ENCODE assay signal across 1 cellular context in the genomic region with DNA sequence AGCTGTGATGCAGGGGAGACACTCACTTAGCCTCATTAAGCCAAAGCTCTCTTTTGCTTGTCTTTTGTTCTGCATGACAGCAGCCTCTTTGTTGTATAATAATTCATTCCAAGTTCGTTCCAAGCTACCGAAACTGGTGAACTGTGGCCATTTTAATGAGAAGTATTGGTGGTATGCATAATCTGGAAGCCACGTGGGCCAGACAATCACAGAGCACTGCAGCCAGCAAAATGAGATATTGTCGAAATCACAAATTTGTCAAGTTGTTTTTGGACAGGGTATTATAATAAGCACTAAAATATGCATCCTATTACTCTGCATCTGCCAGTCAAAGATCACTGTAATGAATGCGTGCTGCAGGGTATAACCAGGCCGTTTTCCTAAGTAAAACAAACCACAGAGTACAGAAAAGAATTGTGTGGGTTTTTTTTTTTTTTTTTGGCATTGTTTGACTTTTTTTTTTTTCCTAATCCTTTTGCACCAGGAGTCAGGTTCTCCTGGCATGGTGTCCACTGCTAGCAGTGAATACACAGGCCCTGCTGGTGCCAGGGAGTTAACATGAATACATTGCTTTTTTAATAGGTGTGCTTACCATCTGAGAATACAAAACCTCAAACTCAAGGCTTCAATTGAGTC.
TF ChIP-seq lines count a peak whose summit lies in the region.

No MANE protein-coding gene starts in this region.

TF ChIP-seq in IMR-90, 13 proteins besides CTCF, POLR2A, EP300 and RAD21:
- no peak for TF ChIP-seq ELK1 (IDR thresholded peaks at IDR 0.05; ENCODE audit: borderline replicate concordance, low read depth, low read length)
- TF ChIP-seq CEBPB (IDR thresholded peaks at IDR 0.05; ENCODE audit: low read depth, low read length) = no peak
- TF ChIP-seq RCOR1 (IDR thresholded peaks at IDR 0.05; ENCODE audit: insufficient replicate concordance, low read length) = no peak
- no peak for TF ChIP-seq CHD1 (IDR thresholded peaks at IDR 0.05; ENCODE audit: low read depth, low read length)
- TF ChIP-seq SMC3 (IDR thresholded peaks at IDR 0.05; ENCODE audit: low read depth, low read length) = no peak
- no peak for TF ChIP-seq MXI1 (IDR thresholded peaks at IDR 0.05; ENCODE audit: borderline replicate concordance, low read depth, low read length)
- no peak for TF ChIP-seq NFE2L2 (IDR thresholded peaks at IDR 0.05; ENCODE audit: low read depth, low read length)
- TF ChIP-seq FOS (IDR thresholded peaks at IDR 0.05; ENCODE audit: low read depth, low read length) = no peak
- TF ChIP-seq MAFK (IDR thresholded peaks at IDR 0.05; ENCODE audit: low read depth, low read length) = no peak
- no peak for TF ChIP-seq RFX5 (IDR thresholded peaks at IDR 0.05; ENCODE audit: low read depth, low read length)
- TF ChIP-seq MAZ (IDR thresholded peaks at IDR 0.05; ENCODE audit: borderline replicate concordance, low read depth, low read length) = no peak
- no peak for TF ChIP-seq BHLHE40 (IDR thresholded peaks at IDR 0.05; ENCODE audit: low read depth, low read length)
- TF ChIP-seq, protein P1, sequence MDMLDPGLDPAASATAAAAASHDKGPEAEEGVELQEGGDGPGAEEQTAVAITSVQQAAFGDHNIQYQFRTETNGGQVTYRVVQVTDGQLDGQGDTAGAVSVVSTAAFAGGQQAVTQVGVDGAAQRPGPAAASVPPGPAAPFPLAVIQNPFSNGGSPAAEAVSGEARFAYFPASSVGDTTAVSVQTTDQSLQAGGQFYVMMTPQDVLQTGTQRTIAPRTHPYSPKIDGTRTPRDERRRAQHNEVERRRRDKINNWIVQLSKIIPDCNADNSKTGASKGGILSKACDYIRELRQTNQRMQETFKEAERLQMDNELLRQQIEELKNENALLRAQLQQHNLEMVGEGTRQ (IDR thresholded peaks at IDR 0.05; ENCODE audit: low read depth, low read length) = no peak
